In the genomic region with DNA sequence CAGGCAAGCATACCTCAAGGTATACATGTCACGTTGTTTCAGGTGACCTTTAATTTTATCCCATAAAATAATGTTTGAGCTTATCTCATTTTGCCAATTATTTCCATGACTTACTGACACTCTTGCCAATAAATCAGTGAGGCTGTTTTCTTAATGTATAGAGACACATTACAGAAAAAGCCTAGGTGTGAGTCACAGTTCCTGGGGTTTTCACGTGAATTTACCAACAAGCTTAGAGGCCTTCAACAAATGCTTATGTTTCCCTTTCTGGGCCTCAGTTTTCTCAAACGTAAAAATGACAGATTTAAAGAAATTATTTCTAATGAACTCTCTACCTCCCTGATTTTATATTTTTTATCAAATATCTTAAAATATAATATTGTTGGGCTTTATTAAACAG, we compare ENCODE assay signal across 27 cellular contexts.
"Had no signal": no experiment of that assay in that cellular context is flagged by ENCODE, and none has a peak within 500 bp of the region (broad histone marks: within the 10 kb centered on the region; RNA-seq: fewer than 3 reads in every experiment).

No MANE protein-coding gene starts in this region.

- H3K27ac Mint-ChIP-seq: activated CD4-positive, alpha-beta memory T cell treated with anti-CD3 and anti-CD28 coated beads, Interleukin-2, amount 10 ng/mL, durations not matched to agents 7 days and 5 days; activated CD4-positive, alpha-beta T cell treated with anti-CD3 and anti-CD28 coated beads, Interleukin-2, amount 10 ng/mL, durations not matched to agents 7 days and 5 days; activated naive CD4-positive, alpha-beta T cell treated with anti-CD3 and anti-CD28 coated beads, Interleukin-2, amount 10 ng/mL, durations not matched to agents 7 days and 5 days; activated naive CD4-positive, alpha-beta T cell treated with anti-CD3 and anti-CD28 coated beads, Interleukin-2, amount 50 U/mL, for 72 hours; activated naive CD8-positive, alpha-beta T cell treated with anti-CD3 and anti-CD28 coated beads, Interleukin-2, amount 10 ng/mL, durations not matched to agents 7 days and 5 days; activated T-cell treated with anti-CD3 and anti-CD28 coated beads, Interleukin-2, amount 50 U/mL, for 24 hours; activated T-cell treated with anti-CD3 and anti-CD28 coated beads, Interleukin-2, amount 50 U/mL, for 72 hours; effector memory CD8-positive, alpha-beta T cell had no signal

- H3K27me3 Mint-ChIP-seq: activated CD4-positive, alpha-beta memory T cell treated with anti-CD3 and anti-CD28 coated beads, Interleukin-2, amount 10 ng/mL, durations not matched to agents 7 days and 5 days; activated CD4-positive, alpha-beta T cell treated with anti-CD3 and anti-CD28 coated beads, Interleukin-2, amount 10 ng/mL, durations not matched to agents 7 days and 5 days; activated naive CD4-positive, alpha-beta T cell treated with anti-CD3 and anti-CD28 coated beads, Interleukin-2, amount 10 ng/mL, durations not matched to agents 7 days and 5 days; activated naive CD8-positive, alpha-beta T cell treated with anti-CD3 and anti-CD28 coated beads, Interleukin-2, amount 10 ng/mL, durations not matched to agents 7 days and 5 days; activated T-cell treated with anti-CD3 and anti-CD28 coated beads, Interleukin-2, amount 50 U/mL, for 24 hours; effector memory CD8-positive, alpha-beta T cell had no signal

- H3K36me3 ChIP-seq: ascending aorta, esophagus squamous epithelium, gastrocnemius medialis, heart left ventricle had no signal

- H3K27me3 ChIP-seq: ascending aorta, esophagus squamous epithelium, gastrocnemius medialis, heart left ventricle had no signal

- H3K9me3 Mint-ChIP-seq: activated CD4-positive, alpha-beta memory T cell treated with anti-CD3 and anti-CD28 coated beads, Interleukin-2, amount 10 ng/mL, durations not matched to agents 7 days and 5 days; activated CD4-positive, alpha-beta T cell treated with anti-CD3 and anti-CD28 coated beads, Interleukin-2, amount 10 ng/mL, durations not matched to agents 7 days and 5 days had no signal

- ATAC-seq: activated naive CD4-positive, alpha-beta T cell treated with anti-CD3 and anti-CD28 coated beads, Interleukin-2, amount 50 U/mL, for 72 hours; activated T-cell treated with anti-CD3 and anti-CD28 coated beads, Interleukin-2, amount 50 U/mL, for 72 hours; effector memory CD8-positive, alpha-beta T cell; gastrocnemius medialis had no signal

- H3K36me3 Mint-ChIP-seq: activated naive CD4-positive, alpha-beta T cell treated with anti-CD3 and anti-CD28 coated beads, Interleukin-2, amount 10 ng/mL, durations not matched to agents 7 days and 5 days; activated naive CD4-positive, alpha-beta T cell treated with anti-CD3 and anti-CD28 coated beads, Interleukin-2, amount 50 U/mL, for 72 hours; activated naive CD8-positive, alpha-beta T cell treated with anti-CD3 and anti-CD28 coated beads, Interleukin-2, amount 10 ng/mL, durations not matched to agents 7 days and 5 days; brain had no signal

- H3K4me1 ChIP-seq: ascending aorta, esophagus squamous epithelium, gastrocnemius medialis, heart left ventricle had no signal

- H3K4me3 ChIP-seq: ascending aorta, esophagus squamous epithelium, gastrocnemius medialis, heart left ventricle had no signal

- H3K27ac ChIP-seq: ascending aorta, epithelial cell of prostate, esophagus squamous epithelium, gastrocnemius medialis, heart left ventricle had no signal

- DNase-seq: activated CD4-positive, alpha-beta memory T cell treated with anti-CD3 and anti-CD28 coated beads, Interleukin-2, amount 10 ng/mL, durations not matched to agents 7 days and 5 days; activated CD4-positive, alpha-beta T cell treated with anti-CD3 and anti-CD28 coated beads for 1 hour; activated CD4-positive, alpha-beta T cell treated with anti-CD3 and anti-CD28 coated beads for 4 hours; activated CD4-positive, alpha-beta T cell treated with anti-CD3 and anti-CD28 coated beads, Interleukin-2, amount 10 ng/mL, durations not matched to agents 7 days and 5 days; activated CD4-positive, alpha-beta T cell treated with anti-CD3 and anti-CD28 coated beads, Interleukin-2, amount 50 U/mL, for 4 hours; activated CD8-positive, alpha-beta memory T cell treated with anti-CD3 and anti-CD28 coated beads, Interleukin-2, amount 50 U/mL, for 48 hours; activated gamma-delta T cell; activated naive CD4-positive, alpha-beta T cell; activated naive CD4-positive, alpha-beta T cell treated with anti-CD3 and anti-CD28 coated beads, Interleukin-2, amount 10 ng/mL, durations not matched to agents 7 days and 5 days; activated naive CD8-positive, alpha-beta T cell treated with anti-CD3 and anti-CD28 coated beads, Interleukin-2, amount 10 ng/mL, durations not matched to agents 7 days and 5 days; activated T-cell treated with anti-CD3 and anti-CD28 coated beads for 4 hours; activated T-cell treated with anti-CD3 and anti-CD28 coated beads, Interleukin-2, amount 50 U/mL, for 24 hours; activated T-cell treated with anti-CD3 and anti-CD28 coated beads, Interleukin-2, amount 50 U/mL, for 72 hours; caudate nucleus; cortex of kidney; dermis blood vessel endothelial cell; effector CD4-positive, alpha-beta T cell; effector memory CD8-positive, alpha-beta T cell; esophagus squamous epithelium; gastrocnemius medialis; glutamatergic neuron; heart left ventricle; T-helper 2 cell had no signal

- H3K4me3 Mint-ChIP-seq: activated CD4-positive, alpha-beta memory T cell treated with anti-CD3 and anti-CD28 coated beads, Interleukin-2, amount 10 ng/mL, durations not matched to agents 7 days and 5 days; activated CD4-positive, alpha-beta T cell treated with anti-CD3 and anti-CD28 coated beads, Interleukin-2, amount 10 ng/mL, durations not matched to agents 7 days and 5 days; activated naive CD4-positive, alpha-beta T cell treated with anti-CD3 and anti-CD28 coated beads, Interleukin-2, amount 10 ng/mL, durations not matched to agents 7 days and 5 days; activated naive CD8-positive, alpha-beta T cell treated with anti-CD3 and anti-CD28 coated beads, Interleukin-2, amount 10 ng/mL, durations not matched to agents 7 days and 5 days; activated T-cell treated with anti-CD3 and anti-CD28 coated beads, Interleukin-2, amount 50 U/mL, for 24 hours; activated T-cell treated with anti-CD3 and anti-CD28 coated beads, Interleukin-2, amount 50 U/mL, for 72 hours; brain; effector memory CD8-positive, alpha-beta T cell had no signal

- H3K9me3 ChIP-seq: ascending aorta, esophagus squamous epithelium, gastrocnemius medialis had no signal

- H3K4me1 Mint-ChIP-seq: activated CD4-positive, alpha-beta memory T cell treated with anti-CD3 and anti-CD28 coated beads, Interleukin-2, amount 10 ng/mL, durations not matched to agents 7 days and 5 days; activated CD4-positive, alpha-beta T cell treated with anti-CD3 and anti-CD28 coated beads, Interleukin-2, amount 10 ng/mL, durations not matched to agents 7 days and 5 days; activated naive CD4-positive, alpha-beta T cell treated with anti-CD3 and anti-CD28 coated beads, Interleukin-2, amount 10 ng/mL, durations not matched to agents 7 days and 5 days; activated naive CD8-positive, alpha-beta T cell treated with anti-CD3 and anti-CD28 coated beads, Interleukin-2, amount 10 ng/mL, durations not matched to agents 7 days and 5 days had no signal
